8 cellular contexts compared by ENCODE assay signal in genomic region chr2:27075219-27075871, GRCh38. TPM values are rescaled to one million over a fixed set of nuclear protein-coding genes. Genes with fewer than 3 reads are reported as not detected.
A peak's percentile ranks its signal among the peaks of the same experiment; 100 is the strongest.
DNase-seq lines count a peak whose midpoint lies in the region; ATAC-seq and TF ChIP-seq lines count a peak whose summit lies in the region.

No MANE protein-coding gene starts in this region.

- H3K36me3 Mint-ChIP-seq in activated naive CD4-positive, alpha-beta T cell treated with anti-CD3 and anti-CD28 coated beads, Interleukin-2, amount 10 ng/mL, durations not matched to agents 7 days and 5 days: peaks cover 8% of the 10 kb centered on the region
- H3K36me3 Mint-ChIP-seq in natural killer cell: no peaks in the 10 kb centered on the region

- H3K9me3 Mint-ChIP-seq in activated naive CD4-positive, alpha-beta T cell treated with anti-CD3 and anti-CD28 coated beads, Interleukin-2, amount 10 ng/mL, durations not matched to agents 7 days and 5 days: no peaks in the 10 kb centered on the region
- H3K9me3 Mint-ChIP-seq in natural killer cell: no peaks in the 10 kb centered on the region

- H3K4me1 Mint-ChIP-seq in activated naive CD4-positive, alpha-beta T cell treated with anti-CD3 and anti-CD28 coated beads, Interleukin-2, amount 10 ng/mL, durations not matched to agents 7 days and 5 days: peaks cover 58% of the 10 kb centered on the region
- peaks cover 34 to 57% of the 10 kb centered on the region in 2 donors for H3K4me1 Mint-ChIP-seq in natural killer cell

- H3K27ac Mint-ChIP-seq in activated naive CD4-positive, alpha-beta T cell treated with anti-CD3 and anti-CD28 coated beads, Interleukin-2, amount 10 ng/mL, durations not matched to agents 7 days and 5 days: peak overlapping the region; percentile 90
- H3K27ac Mint-ChIP-seq in natural killer cell: peak overlapping the region; percentile 79 to 86

- TF ChIP-seq CTCF in GM12865 (IDR thresholded peaks at IDR 0.05; ENCODE audit: insufficient read depth, low read depth, low read length, missing control alignments) (no peak), natural killer cell (IDR thresholded peaks at IDR 0.05) (no peak)

- CTCF ChIA-PET in activated naive CD4-positive, alpha-beta T cell treated with anti-CD3 and anti-CD28 coated beads, Interleukin-2, amount 10 ng/mL, durations not matched to agents 7 days and 5 days (lab: Charles Lee): interaction anchor here (1.4 to 1.8 kb wide), 2 partner anchors 9 to 10 kb away, joined by 4 to 5 read pairs; no protein-coding TSS in a partner anchor

- peaks cover 12% of the 10 kb centered on the region for H3K27me3 Mint-ChIP-seq in activated naive CD4-positive, alpha-beta T cell treated with anti-CD3 and anti-CD28 coated beads, Interleukin-2, amount 10 ng/mL, durations not matched to agents 7 days and 5 days
- no peaks in the 10 kb centered on the region for H3K27me3 Mint-ChIP-seq in natural killer cell (ENCODE audit: low read depth in 2 of 2)

- no peak overlapping the region for H3K4me3 Mint-ChIP-seq in activated naive CD4-positive, alpha-beta T cell treated with anti-CD3 and anti-CD28 coated beads, Interleukin-2, amount 10 ng/mL, durations not matched to agents 7 days and 5 days
- peak overlapping the region; percentile 60 for H3K4me3 Mint-ChIP-seq in natural killer cell

- ATAC-seq in natural killer cell: peak in 1 of 3 donors; percentile 10
- no peak for ATAC-seq in GM21825 (IDR thresholded peaks at IDR 0.05; ENCODE audit: unreplicated experiment)

- H3K4me3 ChIP-seq in GM12865 (ENCODE audit: low read depth, low read length): no peak overlapping the region

- intact Hi-C loops in natural killer cell (cut with micrococcal nuclease): no loop called here

- peak; percentile 82 for DNase-seq in GM12865 (ENCODE audit: low read depth)
- peak; percentile 18 for DNase-seq in NCI-H82 treated with DMSO at 0.1 percent for 48 hours (lab: John Stamatoyannopoulos, UW; ENCODE audit: unreplicated experiment)
- DNase-seq in activated naive CD4-positive, alpha-beta T cell treated with anti-CD3 and anti-CD28 coated beads, Interleukin-2, amount 10 ng/mL, durations not matched to agents 7 days and 5 days: peak; percentile 69
- DNase-seq in natural killer cell: peak; percentile 48
- DNase-seq in NK-92 treated with Interleukin-12 subunit alpha and Interleukin-12 subunit beta, amount 100 ng/mL, for 24 hours (lab: John Stamatoyannopoulos, UW): no peak
- DNase-seq in glomerular visceral epithelial cell (ENCODE audit: extremely low spot score): no peak
- no peak for DNase-seq in GM03348 (ENCODE audit: low spot score)

RNA-seq across cellular contexts. Expression of gene EMILIN1, which starts 3.1 kb away (rescaled TPM):
- total RNA-seq in natural killer cell: under 1 TPM; 0.31 to 0.78 (median 0.41) TPM

RNA-seq across cellular contexts. Expression of gene OST4, which starts 3.9 kb away (rescaled TPM):
- 100 to 1,000 TPM; 178 to 207 (median 192) TPM for total RNA-seq in natural killer cell

RNA-seq across cellular contexts. Expression of gene KHK, which starts 11.2 kb away (rescaled TPM):
- 1 to 10 TPM; 3.7 to 4.0 (median 3.8) TPM for total RNA-seq in natural killer cell

RNA-seq across cellular contexts. Expression of gene AGBL5, which starts 23.9 kb away (rescaled TPM):
- total RNA-seq in natural killer cell: 10 to 100 TPM in 2 of 3 donors, 1 to 10 TPM in 1; 10.0 to 12.0 (median 10.8) TPM

RNA-seq across cellular contexts. Expression of gene TMEM214, which starts 42.6 kb away (rescaled TPM):
- 10 to 100 TPM; 64.9 to 81.1 (median 79.2) TPM for total RNA-seq in natural killer cell

Comparison
In these comparisons a context has a peak if more than half of its experiments do, and no peak if none do; other contexts are left out.
1. DNase-seq: peak in GM12865 (single experiment), NCI-H82 treated with DMSO at 0.1 percent for 48 hours (single experiment), activated naive CD4-positive, alpha-beta T cell treated with anti-CD3 and anti-CD28 coated beads, Interleukin-2, amount 10 ng/mL, durations not matched to agents 7 days and 5 days (single experiment) and natural killer cell (single experiment); none in NK-92 treated with Interleukin-12 subunit alpha and Interleukin-12 subunit beta, amount 100 ng/mL, for 24 hours (single experiment), glomerular visceral epithelial cell (single experiment) and GM03348 (single experiment).